8 cellular contexts compared by ENCODE assay signal in genomic region chrX:12701625-12702024, GRCh38.
DNase-seq lines count a peak whose midpoint lies in the region; ATAC-seq lines count a peak whose summit lies in the region.

No MANE protein-coding gene starts in this region.

- intact Hi-C loops in head of caudate nucleus (cut with DNase I) = no loop called here

- DNase-seq in NCI-H1436 (lab: John Stamatoyannopoulos, UW) (peak; percentile 31), NCI-H1436 treated with DMSO at 0.1 percent for 48 hours (lab: John Stamatoyannopoulos, UW) (no peak), NCI-H510A treated with DMSO at 0.1 percent for 48 hours (lab: John Stamatoyannopoulos, UW) (peak; percentile 55), activated T-cell treated with anti-CD3 and anti-CD28 coated beads for 48 hours (ENCODE audit: low read depth) (peak; percentile 15), head of caudate nucleus (peak; percentile 33 to 83 (median 58)), renal cortical epithelial cell (ENCODE audit: low read depth) (peak; percentile 58)
- no peak for DNase-seq in activated CD4-positive, CD25-positive, alpha-beta regulatory T cell treated with anti-CD3 and anti-CD28 coated beads, Interleukin-2, amount 50 U/mL, for 72 hours

- ATAC-seq in HG03354 (IDR thresholded peaks at IDR 0.05; ENCODE audit: poor library complexity, severe bottlenecking, unreplicated experiment) = peak; percentile 79

Comparison
In these comparisons a context has a peak if more than half of its experiments do, and no peak if none do; other contexts are left out.
1. DNase-seq: peak in NCI-H1436 (single experiment), NCI-H510A treated with DMSO at 0.1 percent for 48 hours (single experiment), activated T-cell treated with anti-CD3 and anti-CD28 coated beads for 48 hours (single experiment), head of caudate nucleus (42 of 42) and renal cortical epithelial cell (single experiment); none in NCI-H1436 treated with DMSO at 0.1 percent for 48 hours (single experiment) and activated CD4-positive, CD25-positive, alpha-beta regulatory T cell treated with anti-CD3 and anti-CD28 coated beads, Interleukin-2, amount 50 U/mL, for 72 hours (single experiment).